1 cellular context compared by ENCODE assay signal in the genomic region with DNA sequence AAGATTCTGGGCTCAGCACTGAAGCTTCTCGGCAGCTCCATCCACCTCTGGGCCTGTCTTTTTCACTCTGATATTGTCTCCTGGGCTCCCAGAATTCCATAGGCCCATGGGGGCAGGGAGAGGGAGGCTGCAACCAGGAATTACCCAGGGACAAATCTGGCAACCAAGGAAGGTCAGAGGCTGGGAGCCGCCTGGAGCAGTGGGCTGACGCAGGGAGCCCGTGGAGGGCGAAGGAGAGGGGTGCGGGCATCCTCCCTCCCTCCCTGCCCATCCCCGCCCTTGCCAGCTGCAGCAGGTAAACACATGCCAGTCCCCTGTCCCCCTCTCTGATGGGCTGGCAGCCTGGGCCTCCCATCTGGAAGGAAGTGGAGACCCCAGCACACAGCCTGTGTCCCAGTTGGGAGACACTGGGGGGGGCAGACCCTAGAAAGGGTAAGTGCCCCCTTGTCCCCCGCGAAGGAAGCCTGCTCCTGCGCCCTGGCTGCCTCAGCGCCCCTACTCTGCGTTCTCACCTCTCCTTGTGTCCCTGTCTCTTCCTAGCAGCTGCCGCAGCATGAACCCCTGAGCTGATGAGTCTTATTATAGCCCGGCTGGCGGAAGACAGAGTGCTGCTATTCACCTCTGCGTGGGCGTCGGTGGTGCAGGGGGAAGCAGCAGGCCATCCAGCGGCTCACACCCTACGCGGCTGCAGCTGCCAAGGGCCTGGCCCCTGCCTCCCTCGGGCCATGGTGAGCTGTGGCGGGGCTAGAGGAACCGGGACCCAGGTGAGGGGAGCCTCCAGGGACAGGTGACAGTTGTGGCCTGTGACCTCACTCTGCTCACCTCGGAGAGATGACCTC.
TF ChIP-seq lines count a peak whose summit lies in the region.

No MANE protein-coding gene starts in this region.

TF ChIP-seq in GM23338, 12 proteins besides CTCF, POLR2A, EP300 and RAD21 (continued from another document):
- TF ChIP-seq, protein P1, sequence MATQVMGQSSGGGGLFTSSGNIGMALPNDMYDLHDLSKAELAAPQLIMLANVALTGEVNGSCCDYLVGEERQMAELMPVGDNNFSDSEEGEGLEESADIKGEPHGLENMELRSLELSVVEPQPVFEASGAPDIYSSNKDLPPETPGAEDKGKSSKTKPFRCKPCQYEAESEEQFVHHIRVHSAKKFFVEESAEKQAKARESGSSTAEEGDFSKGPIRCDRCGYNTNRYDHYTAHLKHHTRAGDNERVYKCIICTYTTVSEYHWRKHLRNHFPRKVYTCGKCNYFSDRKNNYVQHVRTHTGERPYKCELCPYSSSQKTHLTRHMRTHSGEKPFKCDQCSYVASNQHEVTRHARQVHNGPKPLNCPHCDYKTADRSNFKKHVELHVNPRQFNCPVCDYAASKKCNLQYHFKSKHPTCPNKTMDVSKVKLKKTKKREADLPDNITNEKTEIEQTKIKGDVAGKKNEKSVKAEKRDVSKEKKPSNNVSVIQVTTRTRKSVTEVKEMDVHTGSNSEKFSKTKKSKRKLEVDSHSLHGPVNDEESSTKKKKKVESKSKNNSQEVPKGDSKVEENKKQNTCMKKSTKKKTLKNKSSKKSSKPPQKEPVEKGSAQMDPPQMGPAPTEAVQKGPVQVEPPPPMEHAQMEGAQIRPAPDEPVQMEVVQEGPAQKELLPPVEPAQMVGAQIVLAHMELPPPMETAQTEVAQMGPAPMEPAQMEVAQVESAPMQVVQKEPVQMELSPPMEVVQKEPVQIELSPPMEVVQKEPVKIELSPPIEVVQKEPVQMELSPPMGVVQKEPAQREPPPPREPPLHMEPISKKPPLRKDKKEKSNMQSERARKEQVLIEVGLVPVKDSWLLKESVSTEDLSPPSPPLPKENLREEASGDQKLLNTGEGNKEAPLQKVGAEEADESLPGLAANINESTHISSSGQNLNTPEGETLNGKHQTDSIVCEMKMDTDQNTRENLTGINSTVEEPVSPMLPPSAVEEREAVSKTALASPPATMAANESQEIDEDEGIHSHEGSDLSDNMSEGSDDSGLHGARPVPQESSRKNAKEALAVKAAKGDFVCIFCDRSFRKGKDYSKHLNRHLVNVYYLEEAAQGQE (IDR thresholded peaks at IDR 0.05; ENCODE audit: unreplicated experiment): no peak
- TF ChIP-seq EZH2 (IDR thresholded peaks at IDR 0.05; ENCODE audit: low read depth, unreplicated experiment) (no peak), NANOG (IDR thresholded peaks at IDR 0.05; ENCODE audit: borderline replicate concordance) (no peak), POLR2AphosphoS5 (IDR thresholded peaks at IDR 0.05; ENCODE audit: low read depth) (no peak), CREB1 (CRISPR knock-in tag; IDR thresholded peaks at IDR 0.05; ENCODE audit: low read depth) (no peak), STAT1 (IDR thresholded peaks at IDR 0.05; ENCODE audit: unreplicated experiment) (no peak), ZNF114 (CRISPR knock-in tag; IDR thresholded peaks at IDR 0.05) (no peak), JUNB (IDR thresholded peaks at IDR 0.05; ENCODE audit: unreplicated experiment) (no peak), EZH2phosphoT487 (IDR thresholded peaks at IDR 0.05; ENCODE audit: unreplicated experiment) (no peak)
- TF ChIP-seq, protein P2, sequence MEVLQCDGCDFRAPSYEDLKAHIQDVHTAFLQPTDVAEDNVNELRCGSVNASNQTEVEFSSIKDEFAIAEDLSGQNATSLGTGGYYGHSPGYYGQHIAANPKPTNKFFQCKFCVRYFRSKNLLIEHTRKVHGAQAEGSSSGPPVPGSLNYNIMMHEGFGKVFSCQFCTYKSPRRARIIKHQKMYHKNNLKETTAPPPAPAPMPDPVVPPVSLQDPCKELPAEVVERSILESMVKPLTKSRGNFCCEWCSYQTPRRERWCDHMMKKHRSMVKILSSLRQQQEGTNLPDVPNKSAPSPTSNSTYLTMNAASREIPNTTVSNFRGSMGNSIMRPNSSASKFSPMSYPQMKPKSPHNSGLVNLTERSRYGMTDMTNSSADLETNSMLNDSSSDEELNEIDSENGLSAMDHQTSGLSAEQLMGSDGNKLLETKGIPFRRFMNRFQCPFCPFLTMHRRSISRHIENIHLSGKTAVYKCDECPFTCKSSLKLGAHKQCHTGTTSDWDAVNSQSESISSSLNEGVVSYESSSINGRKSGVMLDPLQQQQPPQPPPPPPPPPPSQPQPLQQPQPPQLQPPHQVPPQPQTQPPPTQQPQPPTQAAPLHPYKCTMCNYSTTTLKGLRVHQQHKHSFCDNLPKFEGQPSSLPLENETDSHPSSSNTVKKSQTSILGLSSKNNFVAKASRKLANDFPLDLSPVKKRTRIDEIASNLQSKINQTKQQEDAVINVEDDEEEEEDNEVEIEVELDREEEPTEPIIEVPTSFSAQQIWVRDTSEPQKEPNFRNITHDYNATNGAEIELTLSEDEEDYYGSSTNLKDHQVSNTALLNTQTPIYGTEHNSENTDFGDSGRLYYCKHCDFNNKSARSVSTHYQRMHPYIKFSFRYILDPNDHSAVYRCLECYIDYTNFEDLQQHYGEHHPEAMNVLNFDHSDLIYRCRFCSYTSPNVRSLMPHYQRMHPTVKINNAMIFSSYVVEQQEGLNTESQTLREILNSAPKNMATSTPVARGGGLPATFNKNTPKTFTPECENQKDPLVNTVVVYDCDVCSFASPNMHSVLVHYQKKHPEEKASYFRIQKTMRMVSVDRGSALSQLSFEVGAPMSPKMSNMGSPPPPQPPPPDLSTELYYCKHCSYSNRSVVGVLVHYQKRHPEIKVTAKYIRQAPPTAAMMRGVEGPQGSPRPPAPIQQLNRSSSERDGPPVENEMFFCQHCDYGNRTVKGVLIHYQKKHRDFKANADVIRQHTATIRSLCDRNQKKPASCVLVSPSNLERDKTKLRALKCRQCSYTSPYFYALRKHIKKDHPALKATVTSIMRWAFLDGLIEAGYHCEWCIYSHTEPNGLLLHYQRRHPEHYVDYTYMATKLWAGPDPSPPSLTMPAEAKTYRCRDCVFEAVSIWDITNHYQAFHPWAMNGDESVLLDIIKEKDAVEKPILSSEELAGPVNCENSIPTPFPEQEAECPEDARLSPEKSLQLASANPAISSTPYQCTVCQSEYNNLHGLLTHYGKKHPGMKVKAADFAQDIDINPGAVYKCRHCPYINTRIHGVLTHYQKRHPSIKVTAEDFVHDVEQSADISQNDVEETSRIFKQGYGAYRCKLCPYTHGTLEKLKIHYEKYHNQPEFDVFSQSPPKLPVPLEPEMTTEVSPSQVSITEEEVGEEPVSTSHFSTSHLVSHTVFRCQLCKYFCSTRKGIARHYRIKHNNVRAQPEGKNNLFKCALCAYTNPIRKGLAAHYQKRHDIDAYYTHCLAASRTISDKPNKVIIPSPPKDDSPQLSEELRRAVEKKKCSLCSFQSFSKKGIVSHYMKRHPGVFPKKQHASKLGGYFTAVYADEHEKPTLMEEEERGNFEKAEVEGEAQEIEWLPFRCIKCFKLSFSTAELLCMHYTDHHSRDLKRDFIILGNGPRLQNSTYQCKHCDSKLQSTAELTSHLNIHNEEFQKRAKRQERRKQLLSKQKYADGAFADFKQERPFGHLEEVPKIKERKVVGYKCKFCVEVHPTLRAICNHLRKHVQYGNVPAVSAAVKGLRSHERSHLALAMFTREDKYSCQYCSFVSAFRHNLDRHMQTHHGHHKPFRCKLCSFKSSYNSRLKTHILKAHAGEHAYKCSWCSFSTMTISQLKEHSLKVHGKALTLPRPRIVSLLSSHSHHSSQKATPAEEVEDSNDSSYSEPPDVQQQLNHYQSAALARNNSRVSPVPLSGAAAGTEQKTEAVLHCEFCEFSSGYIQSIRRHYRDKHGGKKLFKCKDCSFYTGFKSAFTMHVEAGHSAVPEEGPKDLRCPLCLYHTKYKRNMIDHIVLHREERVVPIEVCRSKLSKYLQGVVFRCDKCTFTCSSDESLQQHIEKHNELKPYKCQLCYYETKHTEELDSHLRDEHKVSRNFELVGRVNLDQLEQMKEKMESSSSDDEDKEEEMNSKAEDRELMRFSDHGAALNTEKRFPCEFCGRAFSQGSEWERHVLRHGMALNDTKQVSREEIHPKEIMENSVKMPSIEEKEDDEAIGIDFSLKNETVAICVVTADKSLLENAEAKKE (CRISPR knock-in tag; IDR thresholded peaks at IDR 0.05): no peak
